In the genomic region with DNA sequence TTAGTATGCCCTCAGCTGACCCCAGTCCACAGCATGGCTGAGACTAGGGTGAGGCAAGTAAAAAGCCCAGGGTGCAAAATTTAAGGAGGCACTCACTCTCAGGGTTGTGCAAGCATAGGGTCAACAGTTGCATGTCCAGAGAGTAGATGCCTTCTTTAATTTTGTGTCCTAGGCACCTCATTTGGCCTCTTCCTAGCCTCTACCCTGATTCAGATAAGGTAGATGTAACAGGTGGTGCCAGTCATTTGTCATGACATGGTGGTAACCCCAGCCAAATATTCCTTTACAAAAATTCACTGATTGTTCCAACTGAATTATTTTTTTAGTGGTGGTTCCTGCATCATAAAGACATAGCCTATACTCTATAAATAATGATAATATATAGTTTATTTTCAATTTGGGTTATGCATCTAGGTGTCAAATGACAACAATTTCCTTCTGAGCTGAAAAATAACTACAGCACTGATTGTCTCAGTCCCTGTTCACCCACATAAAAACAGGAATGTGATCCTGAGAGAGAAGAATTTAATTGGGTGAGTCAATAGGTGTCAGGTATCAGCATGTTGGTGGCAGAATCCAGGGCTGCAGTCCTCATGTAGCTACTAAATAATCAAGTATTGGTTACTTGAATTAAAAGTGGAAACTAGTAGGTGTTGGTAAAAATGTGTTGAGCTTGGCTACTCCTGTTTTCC, we compare ENCODE assay signal across 10 cellular contexts. TPM values are rescaled to one million over a fixed set of nuclear protein-coding genes. Genes with fewer than 3 reads are reported as not detected.
DNase-seq lines count a peak whose midpoint lies in the region; ATAC-seq and TF ChIP-seq lines count a peak whose summit lies in the region.
"Had no signal": no experiment of that assay in that cellular context is flagged by ENCODE, and none has a peak within 500 bp of the region (broad histone marks: within the 10 kb centered on the region; RNA-seq: fewer than 3 reads in every experiment).

No MANE protein-coding gene starts in this region.

- H3K27ac Mint-ChIP-seq in H9: no peak overlapping the region

- TF ChIP-seq POLR2A in prostate gland (IDR thresholded peaks at IDR 0.05): no peak
- TF ChIP-seq POLR2A in spleen (IDR thresholded peaks at IDR 0.05): no peak

- H3K4ac ChIP-seq in H9 (ENCODE audit: low read depth, low read length): no peak overlapping the region

- peak; percentile 23 for DNase-seq in H7
- peak; percentile 59 for DNase-seq in NCI-H2029 (lab: John Stamatoyannopoulos, UW)
- DNase-seq in astrocyte of the hippocampus (ENCODE audit: low read depth, low spot score): peak; percentile 65
- peak; percentile 34 for DNase-seq in prostate gland (ENCODE audit: low spot score)
- no peak for DNase-seq in spleen
- DNase-seq in H9: no peak
- DNase-seq: Kasumi-1 had no signal

- intact Hi-C loops in prostate gland (cut with DNase I): no loop called here
- intact Hi-C loops in spleen (cut with DNase I; ENCODE audit: low total_unique reads): no loop called here

- H2BK5ac ChIP-seq in H9 (ENCODE audit: insufficient read length, low read length): no peak overlapping the region

- peaks cover 18 to 21% of the 10 kb centered on the region in 2 experiments for H3K4me1 Mint-ChIP-seq in H9

- no peak overlapping the region for H3K14ac ChIP-seq in H9 (ENCODE audit: insufficient read depth, low read length)

- peak overlapping the region in 1 of 2 donors; percentile 24 for H3K27ac ChIP-seq in prostate gland
- no peak overlapping the region for H3K27ac ChIP-seq in spleen
- H3K27ac ChIP-seq in H9 (ENCODE audit: insufficient read length, low read depth, low read length): no peak overlapping the region
- H3K27ac ChIP-seq: neutrophil had no signal

- H4K91ac ChIP-seq in H9 (ENCODE audit: insufficient read length, low read depth, low read length): no peak overlapping the region

- H2BK120ac ChIP-seq in H9 (ENCODE audit: low read depth, low read length, poor library complexity, severe bottlenecking): no peak overlapping the region

- no peak overlapping the region for H2BK12ac ChIP-seq in H9 (ENCODE audit: insufficient read length, low read depth, low read length)

- H3K4me1 ChIP-seq in prostate gland (replicated peaks): peaks cover 9% of the 10 kb centered on the region
- H3K4me1 ChIP-seq in spleen: no peaks in the 10 kb centered on the region
- H3K4me1 ChIP-seq in H9 (ENCODE audit: insufficient read depth, low read length): peaks cover 3% of the 10 kb centered on the region; the same call in 1 of the 2 replicates

- no peaks in the 10 kb centered on the region for H3K79me2 ChIP-seq in H9 (ENCODE audit: insufficient read depth, low read length)

- H4K20me1 ChIP-seq in H9 (ENCODE audit: control insufficient read depth, insufficient read depth, insufficient read length): no peaks in the 10 kb centered on the region

- H3K36me3 ChIP-seq in H7 (replicated peaks; ENCODE audit: control insufficient read depth, insufficient read depth, low read length): no peaks in the 10 kb centered on the region
- H3K36me3 ChIP-seq in prostate gland: no peaks in the 10 kb centered on the region
- H3K36me3 ChIP-seq in spleen: no peaks in the 10 kb centered on the region
- H3K36me3 ChIP-seq: neutrophil had no signal

- no peak overlapping the region for H2AFZ ChIP-seq in H9 (ENCODE audit: low read length)

- H3K36me3 Mint-ChIP-seq in H9 (ENCODE audit: insufficient read depth in 1 of 3, low read depth in 3 of 3): no peaks in the 10 kb centered on the region

- no peaks in the 10 kb centered on the region for H3K79me1 ChIP-seq in H9 (ENCODE audit: insufficient read depth, low read depth, low read length, poor library complexity, severe bottlenecking)

- no peak overlapping the region for H3K56ac ChIP-seq in H9 (ENCODE audit: insufficient read length, low read depth, low read length)

- H3K23ac ChIP-seq in H9 (ENCODE audit: insufficient read length, low read depth, low read length): no peak overlapping the region

- no peak overlapping the region for H4K8ac ChIP-seq in H9 (replicated peaks; ENCODE audit: insufficient read length, low read depth, low read length)

- no peak overlapping the region for H3K4me3 Mint-ChIP-seq in H9

- H3K4me3 ChIP-seq in H7 (ENCODE audit: insufficient read depth, low read depth, low read length) (no peak overlapping the region), prostate gland (no peak overlapping the region), spleen (no peak overlapping the region)

- no peak for TF ChIP-seq CTCF in prostate gland (IDR thresholded peaks at IDR 0.05)
- no peak for TF ChIP-seq CTCF in spleen (IDR thresholded peaks at IDR 0.05 in 8 of 11, conservative IDR thresholded peaks at IDR 0.05 in 3 of 11)
- TF ChIP-seq CTCF in H9 (conservative IDR thresholded peaks at IDR 0.05): no peak

- H3K23me2 ChIP-seq in H9 (ENCODE audit: insufficient read length, low read depth, low read length, poor library complexity, severe bottlenecking): no peaks in the 10 kb centered on the region

- H3K9me3 ChIP-seq in prostate gland (no peaks in the 10 kb centered on the region), spleen (no peaks in the 10 kb centered on the region), H9 (ENCODE audit: control insufficient read depth, low read depth, low read length) (no peaks in the 10 kb centered on the region)
- H3K9me3 ChIP-seq: neutrophil had no signal

- no peak overlapping the region for H3K9ac ChIP-seq in H9 (ENCODE audit: extremely low read depth, insufficient read length, low read length)

- H2BK20ac ChIP-seq in H9 (ENCODE audit: low read depth, low read length, poor library complexity, severe bottlenecking): no peak overlapping the region

- H3K27me3 Mint-ChIP-seq in H9 (ENCODE audit: low read depth): no peaks in the 10 kb centered on the region; the same call in 1 of the 2 replicates

- H4K5ac ChIP-seq in H9 (ENCODE audit: insufficient read length, low read depth, low read length): no peak overlapping the region

- H2BK15ac ChIP-seq in H9 (ENCODE audit: low read depth, low read length): no peak overlapping the region

- H3K18ac ChIP-seq in H9 (ENCODE audit: insufficient read length, low read depth, low read length): no peak overlapping the region

- no peak overlapping the region for H3T11ph ChIP-seq in H9 (ENCODE audit: low read length)

- H3K4me2 ChIP-seq in H9 (ENCODE audit: insufficient read depth, insufficient read length, low read length): no peak overlapping the region

- H3K27me3 ChIP-seq in H7 (ENCODE audit: control insufficient read depth, insufficient read depth, low read length) (no peaks in the 10 kb centered on the region), prostate gland (replicated peaks; ENCODE audit: insufficient read depth) (no peaks in the 10 kb centered on the region), spleen (replicated peaks in 1 of 7) (no peaks in the 10 kb centered on the region), H9 (ENCODE audit: insufficient read depth, low read length) (no peaks in the 10 kb centered on the region)
- H3K27me3 ChIP-seq: neutrophil had no signal

- H2AK5ac ChIP-seq in H9 (ENCODE audit: insufficient read length, low read length): no peak overlapping the region

- H3K9me3 Mint-ChIP-seq in H9: no peaks in the 10 kb centered on the region

- no peak for ATAC-seq in HG03520 (IDR thresholded peaks at IDR 0.05; ENCODE audit: unreplicated experiment)
- ATAC-seq: esophagus mucosa had no signal

RNA-seq across cellular contexts. Expression of a gene that starts 44.2 kb away (rescaled TPM):
- total RNA-seq in H7 (2014; rRNA removed; shearing (Covaris generic)): 13.3 and 13.4 TPM in 2 replicates
- total RNA-seq in prostate gland (10 to 100 TPM; 31.9 to 52.0 TPM), spleen (10 to 100 TPM; 18.9 to 39.8 (median 29.7) TPM), H9 (2021) (5.9 TPM in 2 replicates)
- 1 to 10 TPM; 4.5 to 8.2 (median 7.3) TPM for polyA plus RNA-seq in spleen

Comparison
In these comparisons a context has a peak if more than half of its experiments do, and no peak if none do; other contexts are left out.
1. DNase-seq: peak in H7 (single experiment), NCI-H2029 (single experiment), astrocyte of the hippocampus (single experiment) and prostate gland (single experiment); none in spleen (single experiment) and H9 (single experiment).